13 cellular contexts compared by ENCODE assay signal in genomic region chr1:201937624-201938212, GRCh38. TPM values are rescaled to one million over a fixed set of nuclear protein-coding genes. Genes with fewer than 3 reads are reported as not detected.
DNase-seq lines count a peak whose midpoint lies in the region; ATAC-seq and TF ChIP-seq lines count a peak whose summit lies in the region.
"Had no signal": no experiment of that assay in that cellular context is flagged by ENCODE, and none has a peak within 500 bp of the region (broad histone marks: within the 10 kb centered on the region; RNA-seq: fewer than 3 reads in every experiment).

No MANE protein-coding gene starts in this region.

- TF ChIP-seq CTCF in fibroblast of pulmonary artery (IDR thresholded peaks at IDR 0.05; ENCODE audit: low read length, missing control alignments) (no peak), sigmoid colon (IDR thresholded peaks at IDR 0.05) (no peak)

- DNase-seq in GM03348 (ENCODE audit: low spot score) (peak; percentile 76), SW480 (ENCODE audit: low spot score) (peak; percentile 47), fibroblast of pulmonary artery (ENCODE audit: low read depth) (peak; percentile 81), sigmoid colon (no peak), SIG-M5 (lab: John Stamatoyannopoulos, UW) (no peak)
- no peak for DNase-seq in activated T-cell treated with anti-CD3 and anti-CD28 coated beads, Interleukin-2, amount 50 U/mL, for 48 hours
- DNase-seq: activated CD8-positive, alpha-beta memory T cell treated with anti-CD3 and anti-CD28 coated beads, Interleukin-2, amount 50 U/mL, for 48 hours; H7; NCI-H2171; retina; T-cell had no signal

- H3K9me3 ChIP-seq in sigmoid colon: no peaks in the 10 kb centered on the region

- H3K4me3 ChIP-seq in fibroblast of pulmonary artery (replicated peaks; ENCODE audit: low read depth, low read length) (no peak overlapping the region), sigmoid colon (peak overlapping the region in 2 of 4 donors; percentile 75 to 82)

- 60 to 70% methylated on average over 5 of the region's 5 CpGs for WGBS in sigmoid colon, 2 donors

- H3K27ac ChIP-seq in sigmoid colon: peak overlapping the region; percentile 91 to 98 (median 92)

- intact Hi-C loops in sigmoid colon (cut with DNase I): no loop called here

- no peak for TF ChIP-seq POLR2A in sigmoid colon (IDR thresholded peaks at IDR 0.05)

- H3K27me3 ChIP-seq in sigmoid colon: no peaks in the 10 kb centered on the region

- peaks cover 0 to 80% (median 74%) of the 10 kb centered on the region in 4 donors for H3K4me1 ChIP-seq in sigmoid colon

- ATAC-seq in GM18511 (IDR thresholded peaks at IDR 0.05; ENCODE audit: unreplicated experiment): no peak
- ATAC-seq in HG02870 (IDR thresholded peaks at IDR 0.05; ENCODE audit: unreplicated experiment): no peak
- ATAC-seq: T-cell had no signal

- H3K36me3 ChIP-seq in sigmoid colon: peaks cover 0 to 27% (median 3%) of the 10 kb centered on the region in 4 donors

- TF ChIP-seq EP300 in sigmoid colon (IDR thresholded peaks at IDR 0.05): no peak

RNA-seq across cellular contexts. Expression of gene LMOD1, which starts 8.6 kb away (rescaled TPM):
- total RNA-seq in sigmoid colon: 1,000 to 10,000 TPM in 1 of 4 donors, 100 to 1,000 TPM in 3; 633 to 1,011 (median 785) TPM
- polyA plus RNA-seq in sigmoid colon: 10 to 100 TPM in 2 of 3 donors, 1 to 10 TPM in 1; 4.9 to 75.0 (median 15.6) TPM

RNA-seq across cellular contexts. Expression of gene TIMM17A, which starts 17.6 kb away (rescaled TPM):
- total RNA-seq in sigmoid colon: 10 to 100 TPM; 23.3 to 56.7 (median 38.4) TPM
- polyA plus RNA-seq in sigmoid colon: 10 to 100 TPM; 48.6 to 71.4 (median 57.7) TPM

RNA-seq across cellular contexts. Expression of gene RNPEP, which starts 44.7 kb away (rescaled TPM):
- total RNA-seq in sigmoid colon: 10 to 100 TPM; 23.9 to 38.5 (median 32.0) TPM
- polyA plus RNA-seq in sigmoid colon: 10 to 100 TPM; 59.1 to 86.5 (median 81.7) TPM

RNA-seq across cellular contexts. Expression of gene SHISA4, which starts 49.0 kb away (rescaled TPM):
- total RNA-seq in sigmoid colon: 10 to 100 TPM; 12.7 to 23.7 (median 19.3) TPM
- 1 to 10 TPM; 3.5 to 6.1 (median 3.6) TPM for polyA plus RNA-seq in sigmoid colon

Comparison
In these comparisons a context has a peak if more than half of its experiments do, and no peak if none do; other contexts are left out.
1. DNase-seq: peak in GM03348 (single experiment), SW480 (single experiment) and fibroblast of pulmonary artery (single experiment); none in sigmoid colon (single experiment), SIG-M5 (single experiment) and activated T-cell treated with anti-CD3 and anti-CD28 coated beads, Interleukin-2, amount 50 U/mL, for 48 hours (0 of 2).